ENCODE assay signal across 18 cellular contexts in genomic region chr10:2782265-2782664, GRCh38.
DNase-seq lines count a peak whose midpoint lies in the region; ATAC-seq, FAIRE-seq and TF ChIP-seq lines count a peak whose summit lies in the region.
"Had no signal": no experiment of that assay in that cellular context is flagged by ENCODE, and none has a peak within 500 bp of the region (broad histone marks: within the 10 kb centered on the region; RNA-seq: fewer than 3 reads in every experiment).

No MANE protein-coding gene starts in this region.

- H4K20me1 ChIP-seq in BLaER1 treated with 17β-estradiol and CSF1 and Interleukin-3, amounts not matched to agents 10 nM and 100 nM: no peaks in the 10 kb centered on the region
- H4K20me1 ChIP-seq in GM23338 (replicated peaks; ENCODE audit: insufficient read depth) (no peaks in the 10 kb centered on the region), GM12878 (ENCODE audit: control insufficient read depth, insufficient read depth) (no peaks in the 10 kb centered on the region)

- no peak for TF ChIP-seq CTCF in GM23338 (conservative IDR thresholded peaks at IDR 0.05; ENCODE audit: low read depth in 2 of 2)
- TF ChIP-seq CTCF in GM12878 (IDR thresholded peaks at IDR 0.05 in 2 of 3, conservative IDR thresholded peaks at IDR 0.05 in 1 of 3; ENCODE audit: control insufficient read depth in 2 of 3, extremely low read depth in 1 of 3, insufficient read depth in 1 of 3, low read depth in 3 of 3, low read length in 3 of 3): no peak
- no peak for TF ChIP-seq CTCF in activated CD8-positive, alpha-beta T cell treated with anti-CD3 and anti-CD28 coated beads for 36 hours (IDR thresholded peaks at IDR 0.05)

- intact Hi-C loops in GM12878 (cut with micrococcal nuclease; ENCODE audit: unreplicated experiment): no loop called here
- intact Hi-C loops in activated CD8-positive, alpha-beta T cell treated with anti-CD3 and anti-CD28 coated beads for 36 hours (cut with micrococcal nuclease): no loop called here

- no peak overlapping the region for H3K4me3 ChIP-seq in BLaER1 treated with 17β-estradiol and CSF1 and Interleukin-3, amounts not matched to agents 10 nM and 100 nM
- no peak overlapping the region for H3K4me3 ChIP-seq in GM23338
- H3K4me3 ChIP-seq in GM12878: no peak overlapping the region

- H3K9ac ChIP-seq in BLaER1 treated with 17β-estradiol and CSF1 and Interleukin-3, amounts not matched to agents 10 nM and 100 nM: no peak overlapping the region
- H3K9ac ChIP-seq in GM12878 (ENCODE audit: control insufficient read depth, insufficient read depth, low read length): no peak overlapping the region

- 5% methylated on average over 3 of the region's 3 CpGs for WGBS in GM12878 (ENCODE audit: insufficient coverage, insufficient replicate concordance, low lambda C conversion rate, missing lambda C conversion rate)

- H3F3A ChIP-seq in GM23338 (replicated peaks; ENCODE audit: low read depth): no peaks in the 10 kb centered on the region

- no peaks in the 10 kb centered on the region for H3K9me2 ChIP-seq in GM23338 (ENCODE audit: insufficient read depth)

- SMC1A ChIA-PET in GM12878 (lab: Charles Lee; ENCODE audit: uncharacterized antibody, unreplicated experiment): no interaction called here

- peak overlapping the region in 7 of 11 experiments; percentile 2 to 53 (median 18); a peak in 11 of 22 replicates for H3K4me2 ChIP-seq in BLaER1 treated with 17β-estradiol and CSF1 and Interleukin-3, amounts not matched to agents 10 nM and 100 nM
- H3K4me2 ChIP-seq in GM23338: no peak overlapping the region
- H3K4me2 ChIP-seq in GM12878 (ENCODE audit: control insufficient read depth, insufficient read depth): no peak overlapping the region

- H3K9me3 ChIP-seq in BLaER1 treated with 17β-estradiol and CSF1 and Interleukin-3, amounts not matched to agents 10 nM and 100 nM (replicated peaks in 1 of 11): peaks cover 0 to 8% (median 5%) of the 10 kb centered on the region in 11 experiments; a peak in 9 of 22 replicates
- no peaks in the 10 kb centered on the region; the same call in 2 of the 3 replicates for H3K9me3 ChIP-seq in GM12878 (replicated peaks; ENCODE audit: control insufficient read depth, insufficient read depth, low read length)

- no TSS peak for BruUV-seq in GM12878 (replicated peaks; lab: Mats Ljungman, UMichigan)

- POLR2A ChIA-PET in GM12878 (lab: Charles Lee): no interaction called here
- POLR2A ChIA-PET in activated CD8-positive, alpha-beta T cell treated with anti-CD3 and anti-CD28 coated beads for 36 hours (lab: Charles Lee): no interaction called here

- H3K27ac ChIP-seq in BLaER1 treated with 17β-estradiol and CSF1 and Interleukin-3, amounts not matched to agents 10 nM and 100 nM: no peak overlapping the region
- H3K27ac ChIP-seq in GM23338 (ENCODE audit: low read depth): no peak overlapping the region
- no peak overlapping the region for H3K27ac ChIP-seq in GM12878 (ENCODE audit: control insufficient read depth, insufficient read depth)

- RAD21 ChIA-PET in GM12878 (lab: Charles Lee; ENCODE audit: unreplicated experiment): no interaction called here

- no peaks in the 10 kb centered on the region; the same call in 2 of the 3 replicates for H3K9me3 Mint-ChIP-seq in GM23338
- H3K9me3 Mint-ChIP-seq in activated CD8-positive, alpha-beta T cell treated with anti-CD3 and anti-CD28 coated beads for 36 hours: no peaks in the 10 kb centered on the region

- H3K79me2 ChIP-seq in GM23338 (replicated peaks; ENCODE audit: insufficient read depth): no peaks in the 10 kb centered on the region
- no peaks in the 10 kb centered on the region for H3K79me2 ChIP-seq in GM12878 (ENCODE audit: control insufficient read depth, insufficient read depth, low read length)

- no peak overlapping the region for H3K4me3 Mint-ChIP-seq in GM23338
- no peak overlapping the region for H3K4me3 Mint-ChIP-seq in activated CD8-positive, alpha-beta T cell treated with anti-CD3 and anti-CD28 coated beads for 36 hours
- H3K4me3 Mint-ChIP-seq: CD4-positive, alpha-beta T cell; HFFc6; IgD-negative memory B cell had no signal

- in situ Hi-C loops in GM12878 (cut with MboI): no loop called here

- DNase-seq in GM23338 (ENCODE audit: low spot score): no peak
- DNase-seq in MV-4-11 (lab: John Stamatoyannopoulos, UW): peak; percentile 73
- DNase-seq in GM12878 (ENCODE audit: low read depth, low spot score): peak; percentile 52
- DNase-seq in T1000 (lab: John Stamatoyannopoulos, UW): no peak
- DNase-seq in activated naive CD4-positive, alpha-beta T cell treated with Interleukin-2 at 50 U/mL for 16 hours: no peak
- no peak for DNase-seq in NCI-H748 treated with DMSO at 0.1 percent for 48 hours (lab: John Stamatoyannopoulos, UW)
- DNase-seq in activated CD8-positive, alpha-beta T cell treated with anti-CD3 and anti-CD28 coated beads for 36 hours: no peak
- DNase-seq: 8988T; AML-193; C1 segment of cervical spinal cord; Calu3; CD4-positive, alpha-beta T cell; DMS 273 treated with DMSO at 0.1 percent for 48 hours; HCEC 1CT; HFFc6 had no signal

- H3K36me3 ChIP-seq in BLaER1 treated with 17β-estradiol and CSF1 and Interleukin-3, amounts not matched to agents 10 nM and 100 nM: no peaks in the 10 kb centered on the region
- H3K36me3 ChIP-seq in GM23338 (ENCODE audit: insufficient read depth) (no peaks in the 10 kb centered on the region), GM12878 (ENCODE audit: control insufficient read depth in 2 of 2, insufficient read depth in 2 of 2, low read length in 1 of 2) (no peaks in the 10 kb centered on the region)

- CTCF ChIA-PET in GM12878 (lab: Yijun Ruan, JAX): no interaction called here
- CTCF ChIA-PET in activated CD8-positive, alpha-beta T cell treated with anti-CD3 and anti-CD28 coated beads for 36 hours (lab: Charles Lee): interaction anchor here (0.5 kb wide), 1 partner anchor 1272 kb away, joined by 3 read pairs; no protein-coding TSS in a partner anchor

- ATAC-seq in GM23338: no peak
- ATAC-seq in GM12878: peak; percentile 98
- ATAC-seq in activated CD8-positive, alpha-beta T cell treated with anti-CD3 and anti-CD28 coated beads for 36 hours: no peak

- no peaks in the 10 kb centered on the region for H3K36me3 Mint-ChIP-seq in GM23338 (ENCODE audit: low read depth)
- H3K36me3 Mint-ChIP-seq in activated CD8-positive, alpha-beta T cell treated with anti-CD3 and anti-CD28 coated beads for 36 hours (ENCODE audit: low read depth): no peaks in the 10 kb centered on the region
- H3K36me3 Mint-ChIP-seq: IgD-negative memory B cell had no signal

- TF ChIP-seq POLR2A in GM12878 (IDR thresholded peaks at IDR 0.05; ENCODE audit: low read depth, low read length): no peak

- TF ChIP-seq EP300 in GM12878 (IDR thresholded peaks at IDR 0.05; ENCODE audit: borderline replicate concordance in 1 of 2, control insufficient read depth in 1 of 2, low read depth in 2 of 2, low read length in 2 of 2): no peak

- no peaks in the 10 kb centered on the region for H3K27me3 ChIP-seq in BLaER1 treated with 17β-estradiol and CSF1 and Interleukin-3, amounts not matched to agents 10 nM and 100 nM
- no peaks in the 10 kb centered on the region for H3K27me3 ChIP-seq in GM23338 (ENCODE audit: insufficient read depth)
- no peaks in the 10 kb centered on the region for H3K27me3 ChIP-seq in GM12878 (replicated peaks in 1 of 2; ENCODE audit: control insufficient read depth in 2 of 2, insufficient read depth in 2 of 2, low read length in 1 of 2)

- H2AFZ ChIP-seq in GM23338 (peak overlapping the region; percentile 38; the same call in 1 of the 2 replicates), GM12878 (ENCODE audit: control insufficient read depth, low read depth, low read length) (no peak overlapping the region)

- no peak overlapping the region for H3K27ac Mint-ChIP-seq in GM23338
- no peak overlapping the region for H3K27ac Mint-ChIP-seq in activated CD8-positive, alpha-beta T cell treated with anti-CD3 and anti-CD28 coated beads for 36 hours
- H3K27ac Mint-ChIP-seq: CD4-positive, alpha-beta T cell; HFFc6; IgD-negative memory B cell had no signal

- FAIRE-seq in GM12878 (lab: Jason Lieb, UNC): no peak
- FAIRE-seq: GM12892 had no signal

- H3K27me3 Mint-ChIP-seq in GM23338 (ENCODE audit: insufficient read depth, low read depth, poor library complexity): no peaks in the 10 kb centered on the region
- H3K27me3 Mint-ChIP-seq in activated CD8-positive, alpha-beta T cell treated with anti-CD3 and anti-CD28 coated beads for 36 hours: peaks cover 7% of the 10 kb centered on the region

- peaks cover 0 to 10% (median 7%) of the 10 kb centered on the region in 10 experiments; a peak in 9 of 20 replicates for H3K4me1 ChIP-seq in BLaER1 treated with 17β-estradiol and CSF1 and Interleukin-3, amounts not matched to agents 10 nM and 100 nM
- H3K4me1 ChIP-seq in GM23338 (ENCODE audit: insufficient read depth) (no peaks in the 10 kb centered on the region), GM12878 (ENCODE audit: control insufficient read depth, insufficient read depth, low read length) (no peaks in the 10 kb centered on the region)

- H3K4me1 Mint-ChIP-seq in GM23338: no peaks in the 10 kb centered on the region
- H3K4me1 Mint-ChIP-seq in activated CD8-positive, alpha-beta T cell treated with anti-CD3 and anti-CD28 coated beads for 36 hours (ENCODE audit: low read depth): no peaks in the 10 kb centered on the region

- no peak for TF ChIP-seq RAD21 in GM12878 (IDR thresholded peaks at IDR 0.05; ENCODE audit: insufficient read depth, low read depth, low read length)

TF ChIP-seq in GM12878, 131 proteins besides CTCF, POLR2A, EP300 and RAD21:
- TF ChIP-seq, protein P1, sequence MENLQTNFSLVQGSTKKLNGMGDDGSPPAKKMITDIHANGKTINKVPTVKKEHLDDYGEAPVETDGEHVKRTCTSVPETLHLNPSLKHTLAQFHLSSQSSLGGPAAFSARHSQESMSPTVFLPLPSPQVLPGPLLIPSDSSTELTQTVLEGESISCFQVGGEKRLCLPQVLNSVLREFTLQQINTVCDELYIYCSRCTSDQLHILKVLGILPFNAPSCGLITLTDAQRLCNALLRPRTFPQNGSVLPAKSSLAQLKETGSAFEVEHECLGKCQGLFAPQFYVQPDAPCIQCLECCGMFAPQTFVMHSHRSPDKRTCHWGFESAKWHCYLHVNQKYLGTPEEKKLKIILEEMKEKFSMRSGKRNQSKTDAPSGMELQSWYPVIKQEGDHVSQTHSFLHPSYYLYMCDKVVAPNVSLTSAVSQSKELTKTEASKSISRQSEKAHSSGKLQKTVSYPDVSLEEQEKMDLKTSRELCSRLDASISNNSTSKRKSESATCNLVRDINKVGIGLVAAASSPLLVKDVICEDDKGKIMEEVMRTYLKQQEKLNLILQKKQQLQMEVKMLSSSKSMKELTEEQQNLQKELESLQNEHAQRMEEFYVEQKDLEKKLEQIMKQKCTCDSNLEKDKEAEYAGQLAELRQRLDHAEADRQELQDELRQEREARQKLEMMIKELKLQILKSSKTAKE (IDR thresholded peaks at IDR 0.05; ENCODE audit: low read depth, poor library complexity, severe bottlenecking): no peak
- peak; percentile 17; the same call in 1 of the 2 replicates for TF ChIP-seq SPI1 (IDR thresholded peaks at IDR 0.05; ENCODE audit: borderline replicate concordance, insufficient read depth, low read depth, low read length)
- no peak for TF ChIP-seq SREBF2 (IDR thresholded peaks at IDR 0.05; ENCODE audit: low read length)

Comparison
In these comparisons a context has a peak if more than half of its experiments do, and no peak if none do; other contexts are left out.
1. H3K4me2 ChIP-seq: peak in BLaER1 treated with 17β-estradiol and CSF1 and Interleukin-3, amounts not matched to agents 10 nM and 100 nM (7 of 11); none in GM23338 (single experiment) and GM12878 (single experiment).
2. DNase-seq: peak in MV-4-11 (single experiment) and GM12878 (single experiment); none in GM23338 (single experiment), T1000 (single experiment), activated naive CD4-positive, alpha-beta T cell treated with Interleukin-2 at 50 U/mL for 16 hours (single experiment), NCI-H748 treated with DMSO at 0.1 percent for 48 hours (single experiment) and activated CD8-positive, alpha-beta T cell treated with anti-CD3 and anti-CD28 coated beads for 36 hours (single experiment).